8 cellular contexts compared by ENCODE assay signal in the genomic region with DNA sequence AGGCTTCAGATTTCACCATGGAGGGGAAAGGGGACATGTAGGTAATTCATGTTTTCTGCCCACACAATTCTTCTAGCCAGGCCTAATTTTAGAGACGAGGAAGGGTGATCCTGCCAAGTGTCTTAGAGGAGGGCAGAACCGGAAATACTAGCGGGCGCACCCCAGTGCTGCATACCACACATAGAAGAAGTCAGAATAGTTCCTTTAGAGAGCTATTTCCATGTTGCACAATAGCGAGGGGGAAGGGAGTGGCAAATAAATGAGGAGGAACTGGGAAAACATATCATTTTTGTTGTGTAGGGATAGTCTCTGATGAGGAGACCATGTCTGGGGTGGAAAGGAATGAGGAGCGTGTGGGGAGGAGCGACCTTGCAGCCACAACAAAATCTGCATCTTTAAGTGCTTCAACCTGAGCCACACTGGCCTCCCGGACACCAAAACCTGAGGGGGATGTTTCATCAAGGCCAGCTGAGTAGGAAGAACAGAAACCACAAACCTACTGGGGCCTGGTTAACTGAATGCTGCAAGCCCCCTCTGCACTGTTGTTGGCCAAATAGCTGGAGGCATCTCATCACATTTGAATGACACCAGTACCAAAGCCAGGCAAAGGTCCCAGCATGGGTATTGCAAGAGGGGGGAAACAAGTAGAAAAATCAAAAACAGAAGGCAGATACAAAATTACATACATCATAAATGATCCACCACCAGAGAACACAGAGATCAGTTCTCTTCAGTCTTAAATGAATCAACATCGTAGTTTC. TPM values are rescaled to one million over a fixed set of nuclear protein-coding genes. Genes with fewer than 3 reads are reported as not detected.
DNase-seq lines count a peak whose midpoint lies in the region; ATAC-seq and TF ChIP-seq lines count a peak whose summit lies in the region.

No MANE protein-coding gene starts in this region.

- H3K4me3 ChIP-seq in heart right ventricle (no peak overlapping the region), skin epidermis (no peak overlapping the region)

- intact Hi-C loops in activated CD4-positive, alpha-beta T cell treated with anti-CD3 and anti-CD28 coated beads for 36 hours (cut with DNase I, micrococcal nuclease), result loop anchor here in 1 of 2 experiments (2.0 to 5.0 kb wide), 2 partner anchors 400 to 1744 kb away; no protein-coding TSS in a partner anchor
- intact Hi-C loops in heart right ventricle (cut with DNase I), result no loop called here

- H3K4me3 Mint-ChIP-seq in activated CD4-positive, alpha-beta T cell treated with anti-CD3 and anti-CD28 coated beads for 36 hours, result peak overlapping the region; percentile 52
- H3K4me3 Mint-ChIP-seq in activated CD8-positive, alpha-beta T cell treated with anti-CD3 and anti-CD28 coated beads, Interleukin-2, amount 10 ng/mL, durations not matched to agents 7 days and 5 days, result peak overlapping the region; percentile 31

- TF ChIP-seq CTCF in heart right ventricle (IDR thresholded peaks at IDR 0.05), result no peak

- POLR2A ChIA-PET in activated CD4-positive, alpha-beta T cell treated with anti-CD3 and anti-CD28 coated beads for 36 hours (lab: Charles Lee), result no interaction called here
- POLR2A ChIA-PET in activated CD8-positive, alpha-beta T cell treated with anti-CD3 and anti-CD28 coated beads, Interleukin-2, amount 10 ng/mL, durations not matched to agents 7 days and 5 days (lab: Charles Lee), result interaction anchor here (1.5 kb wide), 1 partner anchor 398 kb away, joined by 6 read pairs; the partner anchor contains the start of gene CPEB2

- H3K4me1 Mint-ChIP-seq in activated CD4-positive, alpha-beta T cell treated with anti-CD3 and anti-CD28 coated beads for 36 hours, result peaks cover 46% of the 10 kb centered on the region
- peaks cover 24% of the 10 kb centered on the region for H3K4me1 Mint-ChIP-seq in activated CD8-positive, alpha-beta T cell treated with anti-CD3 and anti-CD28 coated beads, Interleukin-2, amount 10 ng/mL, durations not matched to agents 7 days and 5 days (ENCODE audit: low read depth)

- H3K9me3 Mint-ChIP-seq in activated CD4-positive, alpha-beta T cell treated with anti-CD3 and anti-CD28 coated beads for 36 hours (ENCODE audit: low read depth), result no peaks in the 10 kb centered on the region
- no peaks in the 10 kb centered on the region for H3K9me3 Mint-ChIP-seq in activated CD8-positive, alpha-beta T cell treated with anti-CD3 and anti-CD28 coated beads, Interleukin-2, amount 10 ng/mL, durations not matched to agents 7 days and 5 days (ENCODE audit: insufficient read depth)

- H3K27me3 ChIP-seq in heart right ventricle, result no peaks in the 10 kb centered on the region

- H3K27me3 Mint-ChIP-seq in activated CD4-positive, alpha-beta T cell treated with anti-CD3 and anti-CD28 coated beads for 36 hours, result no peaks in the 10 kb centered on the region
- H3K27me3 Mint-ChIP-seq in activated CD8-positive, alpha-beta T cell treated with anti-CD3 and anti-CD28 coated beads, Interleukin-2, amount 10 ng/mL, durations not matched to agents 7 days and 5 days (ENCODE audit: low read depth), result peaks cover 5% of the 10 kb centered on the region

- peak overlapping the region; percentile 95 for H3K27ac Mint-ChIP-seq in activated CD4-positive, alpha-beta T cell treated with anti-CD3 and anti-CD28 coated beads for 36 hours
- H3K27ac Mint-ChIP-seq in activated CD8-positive, alpha-beta T cell treated with anti-CD3 and anti-CD28 coated beads, Interleukin-2, amount 10 ng/mL, durations not matched to agents 7 days and 5 days, result peak overlapping the region; percentile 67

- CTCF ChIA-PET in activated CD4-positive, alpha-beta T cell treated with anti-CD3 and anti-CD28 coated beads for 36 hours (lab: Charles Lee), result interaction anchor here (0.7 to 1.3 kb wide), 10 partner anchors 11 to 263 kb away, joined by 3 to 6 read pairs (median 3); no protein-coding TSS in a partner anchor
- CTCF ChIA-PET in activated CD8-positive, alpha-beta T cell treated with anti-CD3 and anti-CD28 coated beads, Interleukin-2, amount 10 ng/mL, durations not matched to agents 7 days and 5 days (lab: Charles Lee), result interaction anchor here (0.7 to 3.7 kb wide), 9 partner anchors 9 to 227 kb away, joined by 3 to 25 read pairs (median 4); no protein-coding TSS in a partner anchor

- 44 to 45% methylated on average over 9 of the region's 9 CpGs for WGBS in heart right ventricle, 2 donors

- no peaks in the 10 kb centered on the region for H3K36me3 Mint-ChIP-seq in activated CD4-positive, alpha-beta T cell treated with anti-CD3 and anti-CD28 coated beads for 36 hours (ENCODE audit: low read depth)
- no peaks in the 10 kb centered on the region for H3K36me3 Mint-ChIP-seq in activated CD8-positive, alpha-beta T cell treated with anti-CD3 and anti-CD28 coated beads, Interleukin-2, amount 10 ng/mL, durations not matched to agents 7 days and 5 days (ENCODE audit: low read depth)

- no peaks in the 10 kb centered on the region for H3K9me3 ChIP-seq in heart right ventricle

- DNase-seq in activated CD4-positive, alpha-beta T cell treated with anti-CD3 and anti-CD28 coated beads for 36 hours, result peak; percentile 61
- DNase-seq in activated CD4-positive, alpha-beta T cell treated with anti-CD3 and anti-CD28 coated beads for 1 hour, result no peak
- DNase-seq in HS-27A (ENCODE audit: low read depth), result peak; percentile 77
- peak; percentile 63 for DNase-seq in activated CD8-positive, alpha-beta T cell treated with anti-CD3 and anti-CD28 coated beads, Interleukin-2, amount 10 ng/mL, durations not matched to agents 7 days and 5 days
- DNase-seq in heart right ventricle, result peak; percentile 40 to 45
- DNase-seq in NCI-H146 treated with DMSO at 0.1 percent for 48 hours (lab: John Stamatoyannopoulos, UW; ENCODE audit: unreplicated experiment), result no peak

- H3K4me1 ChIP-seq in heart right ventricle, result peaks cover 0 to 40% (median 23%) of the 10 kb centered on the region in 9 donors

- peak overlapping the region in 4 of 10 donors; percentile 11 to 23 (median 21) for H3K27ac ChIP-seq in heart right ventricle
- peak overlapping the region in 11 of 21 experiments; percentile 3 to 50 (median 30) for H3K27ac ChIP-seq in skin epidermis

- no peaks in the 10 kb centered on the region for H3K36me3 ChIP-seq in heart right ventricle

- ATAC-seq in activated CD4-positive, alpha-beta T cell treated with anti-CD3 and anti-CD28 coated beads for 36 hours, result peak; percentile 71
- peak; percentile 82 for ATAC-seq in activated CD8-positive, alpha-beta T cell treated with anti-CD3 and anti-CD28 coated beads, Interleukin-2, amount 10 ng/mL, durations not matched to agents 7 days and 5 days
- ATAC-seq in heart right ventricle, result peak; percentile 41 to 89 (median 84)
- no peak for ATAC-seq in GM18519 (IDR thresholded peaks at IDR 0.05; ENCODE audit: low FRiP score, unreplicated experiment)

RNA-seq across cellular contexts. Expression of gene C1QTNF7, which starts 26.7 kb away (rescaled TPM):
- not detected for total RNA-seq in activated CD4-positive, alpha-beta T cell treated with anti-CD3 and anti-CD28 coated beads for 36 hours
- total RNA-seq in activated CD8-positive, alpha-beta T cell treated with anti-CD3 and anti-CD28 coated beads, Interleukin-2, amount 10 ng/mL, durations not matched to agents 7 days and 5 days, result not detected
- total RNA-seq in heart right ventricle, result 1 to 10 TPM in 8 of 10 donors, under 1 TPM in 2; 0.30 to 2.7 (median 1.5) TPM
- 1 to 10 TPM in 1 of 2 donors, under 1 TPM in 1; 0.38 to 2.3 TPM for polyA plus RNA-seq in heart right ventricle

Comparison
In these comparisons a context has a peak if more than half of its experiments do, and no peak if none do; other contexts are left out.
1. DNase-seq: peak in activated CD4-positive, alpha-beta T cell treated with anti-CD3 and anti-CD28 coated beads for 36 hours (single experiment), HS-27A (single experiment), activated CD8-positive, alpha-beta T cell treated with anti-CD3 and anti-CD28 coated beads, Interleukin-2, amount 10 ng/mL, durations not matched to agents 7 days and 5 days (single experiment) and heart right ventricle (2 of 2); none in activated CD4-positive, alpha-beta T cell treated with anti-CD3 and anti-CD28 coated beads for 1 hour (single experiment) and NCI-H146 treated with DMSO at 0.1 percent for 48 hours (single experiment).